ENCODE assay signal across 14 cellular contexts in genomic region chr18:7980136-7980535, GRCh38.
DNase-seq lines count a peak whose midpoint lies in the region; TF ChIP-seq lines count a peak whose summit lies in the region.
"Had no signal": no experiment of that assay in that cellular context is flagged by ENCODE, and none has a peak within 500 bp of the region (broad histone marks: within the 10 kb centered on the region; RNA-seq: fewer than 3 reads in every experiment).

No MANE protein-coding gene starts in this region.

- H2BK15ac ChIP-seq in H9 (ENCODE audit: low read depth, low read length): no peak overlapping the region

- CTCF ChIA-PET in BJ (lab: Yijun Ruan, JAX): no interaction called here

- H2BK5ac ChIP-seq in H9 (ENCODE audit: insufficient read length, low read length): no peak overlapping the region

- H3K36me3 ChIP-seq in BJ (ENCODE audit: control insufficient read depth, insufficient read depth, low read length) (no peaks in the 10 kb centered on the region), vagina (no peaks in the 10 kb centered on the region)
- H3K36me3 ChIP-seq: BLaER1 treated with 17β-estradiol and CSF1 and Interleukin-3, amounts not matched to agents 10 nM and 100 nM had no signal

- no peak for DNase-seq in BJ (ENCODE audit: low read depth)
- DNase-seq in H9: peak; percentile 47
- DNase-seq in SK-N-DZ (ENCODE audit: low spot score): peak; percentile 34
- peak; percentile 46 for DNase-seq in iPS-NIHi11 (ENCODE audit: low spot score)
- no peak for DNase-seq in NCI-H226
- DNase-seq in vagina (ENCODE audit: extremely low spot score in 2 of 2): no peak
- DNase-seq in superior temporal gyrus (ENCODE audit: extremely low spot score): no peak
- no peak for DNase-seq in GM13977 (ENCODE audit: low spot score)
- DNase-seq: activated CD8-positive, alpha-beta memory T cell treated with anti-CD3 and anti-CD28 coated beads, Interleukin-2, amount 50 U/mL, for 4 hours; activated naive CD8-positive, alpha-beta T cell treated with anti-CD3 and anti-CD28 coated beads, Interleukin-2, amount 10 ng/mL, durations not matched to agents 7 days and 5 days; NCI-H2227 treated with DMSO at 0.1 percent for 48 hours; stimulated activated naive CD8-positive, alpha-beta T cell treated with anti-CD3 and anti-CD28 coated beads, Interleukin-15, Interleukin-2, amounts not matched to agents 100 U/mL and 50 U/mL, for 24 hours had no signal

- H3K4me3 ChIP-seq in BJ (ENCODE audit: low read depth, low read length): no peak overlapping the region
- H3K4me3 ChIP-seq in vagina: no peak overlapping the region
- H3K4me3 ChIP-seq: BLaER1 treated with 17β-estradiol and CSF1 and Interleukin-3, amounts not matched to agents 10 nM and 100 nM; coronary artery had no signal

- no peaks in the 10 kb centered on the region for H3K27me3 Mint-ChIP-seq in H9 (ENCODE audit: low read depth)
- H3K27me3 Mint-ChIP-seq: activated naive CD8-positive, alpha-beta T cell treated with anti-CD3 and anti-CD28 coated beads, Interleukin-2, amount 10 ng/mL, durations not matched to agents 7 days and 5 days had no signal

- no peaks in the 10 kb centered on the region for H3K23me2 ChIP-seq in H9 (ENCODE audit: insufficient read length, low read depth, low read length, poor library complexity, severe bottlenecking)

- no peak overlapping the region for H4K91ac ChIP-seq in H9 (ENCODE audit: insufficient read length, low read depth, low read length)

- H3T11ph ChIP-seq in H9 (ENCODE audit: low read length): no peak overlapping the region

- no peaks in the 10 kb centered on the region for H3K79me2 ChIP-seq in H9 (ENCODE audit: insufficient read depth, low read length)

- no peak overlapping the region for H3K18ac ChIP-seq in H9 (ENCODE audit: insufficient read length, low read depth, low read length)

- intact Hi-C loops in vagina (cut with DNase I): no loop called here

- TF ChIP-seq POLR2A in vagina (IDR thresholded peaks at IDR 0.05): no peak

- no peak overlapping the region for H3K9ac ChIP-seq in H9 (ENCODE audit: extremely low read depth, insufficient read length, low read length)
- H3K9ac ChIP-seq: BLaER1 treated with 17β-estradiol and CSF1 and Interleukin-3, amounts not matched to agents 10 nM and 100 nM had no signal

- no peaks in the 10 kb centered on the region for H3K9me3 ChIP-seq in H9 (ENCODE audit: control insufficient read depth, low read depth, low read length)
- H3K9me3 ChIP-seq in vagina: no peaks in the 10 kb centered on the region
- H3K9me3 ChIP-seq: BLaER1 treated with 17β-estradiol and CSF1 and Interleukin-3, amounts not matched to agents 10 nM and 100 nM had no signal

- H3K14ac ChIP-seq in H9 (ENCODE audit: insufficient read depth, low read length): no peak overlapping the region

- H3K36me3 Mint-ChIP-seq in H9 (ENCODE audit: insufficient read depth in 1 of 3, low read depth in 3 of 3): no peaks in the 10 kb centered on the region
- H3K36me3 Mint-ChIP-seq: activated naive CD8-positive, alpha-beta T cell treated with anti-CD3 and anti-CD28 coated beads, Interleukin-2, amount 10 ng/mL, durations not matched to agents 7 days and 5 days had no signal

- H3K4me1 ChIP-seq in H9 (ENCODE audit: insufficient read depth, low read length) (no peaks in the 10 kb centered on the region), vagina (no peaks in the 10 kb centered on the region)
- H3K4me1 ChIP-seq: BLaER1 treated with 17β-estradiol and CSF1 and Interleukin-3, amounts not matched to agents 10 nM and 100 nM had no signal

- no peak overlapping the region for H3K4ac ChIP-seq in H9 (ENCODE audit: low read depth, low read length)

- TF ChIP-seq CTCF in BJ (IDR thresholded peaks at IDR 0.05; ENCODE audit: insufficient read depth, low read depth, low read length): 0 out of 2 replicates have a peak, but pooled peaks have one; percentile 4
- TF ChIP-seq CTCF in H9 (conservative IDR thresholded peaks at IDR 0.05): peak; percentile 71
- no peak for TF ChIP-seq CTCF in vagina (IDR thresholded peaks at IDR 0.05)
- TF ChIP-seq CTCF in GM13977 (IDR thresholded peaks at IDR 0.05; ENCODE audit: extremely low read depth, insufficient read depth, missing control alignments): no peak

- no peaks in the 10 kb centered on the region for H3K27me3 ChIP-seq in BJ (ENCODE audit: control insufficient read depth, insufficient read depth, low read length)
- no peaks in the 10 kb centered on the region for H3K27me3 ChIP-seq in H9 (ENCODE audit: insufficient read depth, low read length)
- no peaks in the 10 kb centered on the region for H3K27me3 ChIP-seq in vagina
- H3K27me3 ChIP-seq: BLaER1 treated with 17β-estradiol and CSF1 and Interleukin-3, amounts not matched to agents 10 nM and 100 nM had no signal

- no peak overlapping the region for H3K56ac ChIP-seq in H9 (ENCODE audit: insufficient read length, low read depth, low read length)

- H3K9me3 Mint-ChIP-seq in H9: no peaks in the 10 kb centered on the region

- H4K5ac ChIP-seq in H9 (ENCODE audit: insufficient read length, low read depth, low read length): no peak overlapping the region

- no peak overlapping the region for H3K23ac ChIP-seq in H9 (ENCODE audit: insufficient read length, low read depth, low read length)

- no peak overlapping the region for H2AK5ac ChIP-seq in H9 (ENCODE audit: insufficient read length, low read length)

- no peak overlapping the region for H2AFZ ChIP-seq in H9 (ENCODE audit: low read length)

- H3K27ac Mint-ChIP-seq in H9: peak overlapping the region in 1 of 3 experiments; percentile 1; a peak in 1 of 7 replicates
- H3K27ac Mint-ChIP-seq: activated naive CD8-positive, alpha-beta T cell treated with anti-CD3 and anti-CD28 coated beads, Interleukin-2, amount 10 ng/mL, durations not matched to agents 7 days and 5 days had no signal

- no peak overlapping the region for H4K8ac ChIP-seq in H9 (replicated peaks; ENCODE audit: insufficient read length, low read depth, low read length)

- no peak overlapping the region for H3K4me2 ChIP-seq in H9 (ENCODE audit: insufficient read depth, insufficient read length, low read length)
- H3K4me2 ChIP-seq: BLaER1 treated with 17β-estradiol and CSF1 and Interleukin-3, amounts not matched to agents 10 nM and 100 nM had no signal

- in situ Hi-C loops in GM13977 (cut with MboI; ENCODE audit: low pct_unique_long_range_greater_than_20kb, low sequenced_read_pairs, unreplicated experiment): no loop called here

- POLR2A ChIA-PET in BJ (lab: Charles Lee): no interaction called here

- H2BK120ac ChIP-seq in H9 (ENCODE audit: low read depth, low read length, poor library complexity, severe bottlenecking): no peak overlapping the region

- H3K27ac ChIP-seq in H9 (ENCODE audit: insufficient read length, low read depth, low read length): no peak overlapping the region
- H3K27ac ChIP-seq in vagina: no peak overlapping the region
- H3K27ac ChIP-seq: BLaER1 treated with 17β-estradiol and CSF1 and Interleukin-3, amounts not matched to agents 10 nM and 100 nM; coronary artery had no signal

- H3K4me3 Mint-ChIP-seq in H9: no peak overlapping the region
- H3K4me3 Mint-ChIP-seq: activated naive CD8-positive, alpha-beta T cell treated with anti-CD3 and anti-CD28 coated beads, Interleukin-2, amount 10 ng/mL, durations not matched to agents 7 days and 5 days had no signal

- H2BK20ac ChIP-seq in H9 (ENCODE audit: low read depth, low read length, poor library complexity, severe bottlenecking): no peak overlapping the region

- peaks cover 3 to 4% of the 10 kb centered on the region in 2 experiments; a peak in 3 of 4 replicates for H3K4me1 Mint-ChIP-seq in H9
- H3K4me1 Mint-ChIP-seq: activated naive CD8-positive, alpha-beta T cell treated with anti-CD3 and anti-CD28 coated beads, Interleukin-2, amount 10 ng/mL, durations not matched to agents 7 days and 5 days had no signal

- H4K20me1 ChIP-seq in H9 (ENCODE audit: control insufficient read depth, insufficient read depth, insufficient read length): no peaks in the 10 kb centered on the region
- H4K20me1 ChIP-seq: BLaER1 treated with 17β-estradiol and CSF1 and Interleukin-3, amounts not matched to agents 10 nM and 100 nM had no signal

- no peaks in the 10 kb centered on the region for H3K79me1 ChIP-seq in H9 (ENCODE audit: insufficient read depth, low read depth, low read length, poor library complexity, severe bottlenecking)

- no peak overlapping the region for H2BK12ac ChIP-seq in H9 (ENCODE audit: insufficient read length, low read depth, low read length)

- WGBS in H9 (ENCODE audit: extremely low coverage, insufficient read length, low lambda C conversion rate): no CpG with 5 or more reads among the region's 3 CpGs

Comparison
In these comparisons a context has a peak if more than half of its experiments do, and no peak if none do; other contexts are left out.
1. DNase-seq: peak in H9 (single experiment), SK-N-DZ (single experiment) and iPS-NIHi11 (single experiment); none in BJ (single experiment), NCI-H226 (single experiment), vagina (0 of 2), superior temporal gyrus (single experiment) and GM13977 (single experiment).
2. CTCF ChIP-seq: peak in BJ (single experiment) and H9 (single experiment); none in vagina (0 of 3) and GM13977 (single experiment).